In the genomic region with DNA sequence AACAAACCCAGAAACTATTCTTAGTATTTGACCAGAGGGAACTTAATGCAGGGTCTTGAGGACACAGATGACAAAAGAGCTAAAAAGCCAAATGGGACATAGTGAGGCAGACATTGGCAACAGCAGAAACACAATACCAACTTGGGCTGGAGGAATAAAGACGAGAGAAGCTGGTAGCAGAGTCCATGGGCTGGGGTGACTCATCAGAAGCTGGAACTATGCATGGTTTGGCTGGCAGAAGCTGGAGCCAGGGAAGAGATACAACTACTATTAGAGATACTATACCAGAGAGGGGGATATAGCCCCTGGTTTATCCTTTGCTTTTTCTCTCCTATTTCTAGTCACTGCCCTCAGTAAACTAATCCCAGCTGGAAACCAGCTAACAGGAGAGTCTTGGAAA, we compare ENCODE assay signal across 17 cellular contexts. TPM values are rescaled to one million over a fixed set of nuclear protein-coding genes. Genes with fewer than 3 reads are reported as not detected.
DNase-seq lines count a peak whose midpoint lies in the region; ATAC-seq and TF ChIP-seq lines count a peak whose summit lies in the region.
"Had no signal": no experiment of that assay in that cellular context is flagged by ENCODE, and none has a peak within 500 bp of the region (broad histone marks: within the 10 kb centered on the region; RNA-seq: fewer than 3 reads in every experiment).

No MANE protein-coding gene starts in this region.

- H3F3A ChIP-seq in neural progenitor cell (ENCODE audit: low read depth) = no peaks in the 10 kb centered on the region

- peaks cover 0 to 1% of the 10 kb centered on the region in 2 donors for H3K9me3 Mint-ChIP-seq in effector memory CD8-positive, alpha-beta T cell
- peaks cover 5% of the 10 kb centered on the region for H3K9me3 Mint-ChIP-seq in neural progenitor cell
- H3K9me3 Mint-ChIP-seq: activated T-helper 2 cell treated with anti-CD3 and anti-CD28 coated beads, Interferon-gamma antibody, Interleukin-2, Interleukin-4, amounts not matched to agents 10 μg/mL and 5 μg/mL and 100 μg/mL, durations not matched to agents 14 hours and 24 hours and 36 hours; IgD-negative memory B cell; mesothelial cell of epicardium; type B pancreatic cell had no signal

- no peaks in the 10 kb centered on the region for H3K36me3 Mint-ChIP-seq in effector memory CD8-positive, alpha-beta T cell (ENCODE audit: insufficient read depth)
- H3K36me3 Mint-ChIP-seq in neural progenitor cell = no peaks in the 10 kb centered on the region
- H3K36me3 Mint-ChIP-seq: IgD-negative memory B cell, mesothelial cell of epicardium, type B pancreatic cell had no signal

- no peaks in the 10 kb centered on the region for H3K36me3 ChIP-seq in MG63
- H3K36me3 ChIP-seq in neural progenitor cell = no peaks in the 10 kb centered on the region
- H3K36me3 ChIP-seq: gastrocnemius medialis had no signal

- H3K4me3 ChIP-seq in MG63 (no peak overlapping the region), cardiac fibroblast (replicated peaks in 1 of 2; ENCODE audit: low read depth in 2 of 2, low read length in 2 of 2) (no peak overlapping the region), neural progenitor cell (no peak overlapping the region)
- H3K4me3 ChIP-seq: gastrocnemius medialis had no signal

- TF ChIP-seq CTCF in cardiac fibroblast (IDR thresholded peaks at IDR 0.05; ENCODE audit: low read depth, low read length) = no peak
- TF ChIP-seq CTCF in neural progenitor cell (IDR thresholded peaks at IDR 0.05) = no peak

- H3K27ac Mint-ChIP-seq in effector memory CD8-positive, alpha-beta T cell = no peak overlapping the region
- no peak overlapping the region for H3K27ac Mint-ChIP-seq in neural progenitor cell
- H3K27ac Mint-ChIP-seq: activated T-helper 2 cell treated with anti-CD3 and anti-CD28 coated beads, Interferon-gamma antibody, Interleukin-2, Interleukin-4, amounts not matched to agents 10 μg/mL and 5 μg/mL and 100 μg/mL, durations not matched to agents 14 hours and 24 hours and 36 hours; IgD-negative memory B cell; type B pancreatic cell had no signal

- no peak overlapping the region for H3K4me3 Mint-ChIP-seq in effector memory CD8-positive, alpha-beta T cell
- H3K4me3 Mint-ChIP-seq in neural progenitor cell = no peak overlapping the region
- H3K4me3 Mint-ChIP-seq: IgD-negative memory B cell, mesothelial cell of epicardium, type B pancreatic cell had no signal

- no peak overlapping the region for H3K4me2 ChIP-seq in neural progenitor cell

- H3K9ac ChIP-seq in neural progenitor cell = no peak overlapping the region

- peaks cover 23 to 28% of the 10 kb centered on the region in 2 donors for H3K27me3 Mint-ChIP-seq in effector memory CD8-positive, alpha-beta T cell
- no peaks in the 10 kb centered on the region for H3K27me3 Mint-ChIP-seq in neural progenitor cell (ENCODE audit: insufficient read depth, low read depth)

- no peaks in the 10 kb centered on the region for H3K4me1 ChIP-seq in neural progenitor cell
- H3K4me1 ChIP-seq: gastrocnemius medialis had no signal

- no peak for ATAC-seq in effector memory CD8-positive, alpha-beta T cell (replicated peaks)
- no peak for ATAC-seq in HG02571 (IDR thresholded peaks at IDR 0.05; ENCODE audit: unreplicated experiment)
- ATAC-seq: gastrocnemius medialis had no signal

- H4K20me1 ChIP-seq in neural progenitor cell (ENCODE audit: low read depth) = no peaks in the 10 kb centered on the region

- H2AFZ ChIP-seq in neural progenitor cell (replicated peaks) = no peak overlapping the region

- no peaks in the 10 kb centered on the region for H3K4me1 Mint-ChIP-seq in effector memory CD8-positive, alpha-beta T cell (ENCODE audit: low read depth in 2 of 2)
- H3K4me1 Mint-ChIP-seq in neural progenitor cell = peaks cover 12% of the 10 kb centered on the region
- H3K4me1 Mint-ChIP-seq: IgD-negative memory B cell had no signal

- H3K27me3 ChIP-seq in MG63 (no peaks in the 10 kb centered on the region), neural progenitor cell (no peaks in the 10 kb centered on the region)
- H3K27me3 ChIP-seq: gastrocnemius medialis had no signal

- no peaks in the 10 kb centered on the region for H3K79me2 ChIP-seq in neural progenitor cell (ENCODE audit: low read depth)

- H3K27ac ChIP-seq in neural progenitor cell = no peak overlapping the region
- H3K27ac ChIP-seq: gastrocnemius medialis had no signal

- H3K9me3 ChIP-seq in MG63 (no peaks in the 10 kb centered on the region), neural progenitor cell (ENCODE audit: low read depth) (no peaks in the 10 kb centered on the region)
- H3K9me3 ChIP-seq: gastrocnemius medialis had no signal

- DNase-seq in AG20443 (ENCODE audit: low spot score) (peak; percentile 69), MG63 (peak; percentile 87), cardiac fibroblast (ENCODE audit: low read depth in 2 of 2) (peak; percentile 35 to 52), kidney tubule cell (ENCODE audit: low spot score) (peak; percentile 56), amniotic stem cell (lab: John Stamatoyannopoulos, UW) (no peak), neural progenitor cell (ENCODE audit: low spot score) (no peak)
- DNase-seq in effector memory CD8-positive, alpha-beta T cell = no peak
- DNase-seq: AML-193, gastrocnemius medialis, H7, NCI-H1105 treated with DMSO at 0.1 percent for 48 hours, nucleus accumbens had no signal

RNA-seq across cellular contexts. Expression of a gene that starts 29.2 kb away (rescaled TPM):
- total RNA-seq in MG63 (2014; rRNA removed; shearing (Covaris generic); ENCODE audit: low replicate concordance) = 84.1 and 90.7 TPM in 2 replicates
- 414 and 462 TPM in 2 replicates for total RNA-seq in neural progenitor cell (ENCODE audit: low replicate concordance)

Comparison
In these comparisons a context has a peak if more than half of its experiments do, and no peak if none do; other contexts are left out.
1. DNase-seq: peak in AG20443 (single experiment), MG63 (single experiment), cardiac fibroblast (2 of 2) and kidney tubule cell (single experiment); none in effector memory CD8-positive, alpha-beta T cell (0 of 3), amniotic stem cell (single experiment) and neural progenitor cell (single experiment).